8 cellular contexts compared by ENCODE assay signal in the genomic region with DNA sequence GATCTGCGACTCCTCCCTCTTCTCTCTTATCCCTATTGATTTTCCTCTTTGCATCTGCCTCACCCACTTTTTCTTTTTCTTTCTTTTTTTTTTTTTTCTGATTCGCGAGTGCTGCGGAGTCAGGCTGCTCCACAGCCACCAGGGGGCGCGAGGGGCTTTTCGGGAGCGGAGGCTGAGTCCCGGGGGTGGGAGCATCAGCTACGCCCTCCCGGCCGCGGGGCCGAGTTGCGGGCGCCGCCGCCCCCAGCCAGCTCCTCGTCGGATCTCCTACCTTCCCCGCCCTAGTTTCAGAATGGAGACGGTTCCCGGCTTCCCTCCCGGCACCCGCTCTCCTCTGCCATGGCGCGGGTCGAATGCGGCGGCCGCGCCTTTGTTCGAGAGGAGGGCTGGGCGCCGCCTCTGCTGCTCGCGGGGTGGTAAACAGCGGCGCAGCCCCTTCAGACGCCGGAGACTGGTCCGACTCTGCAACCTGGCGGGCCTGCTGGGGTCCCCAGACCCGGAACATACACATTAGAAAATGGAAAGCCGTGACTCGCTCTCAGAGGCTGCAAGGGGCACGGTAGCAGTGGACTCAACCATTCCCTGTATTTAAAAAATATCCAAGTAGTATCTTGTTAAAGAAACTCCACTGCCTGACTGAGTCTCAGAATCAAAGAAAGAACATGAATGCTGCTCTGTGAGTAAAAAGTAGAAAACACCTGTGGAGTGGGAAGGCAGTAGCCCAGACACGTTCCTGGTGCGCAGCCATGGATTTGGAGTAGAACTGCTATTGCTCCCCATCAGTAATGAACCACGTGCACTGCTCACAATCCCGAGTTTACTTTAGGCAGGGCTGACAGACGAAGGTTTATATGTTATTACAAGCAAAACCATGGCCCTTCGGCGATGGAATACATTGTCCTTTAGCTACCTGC. TPM values are rescaled to one million over a fixed set of nuclear protein-coding genes. Genes with fewer than 3 reads are reported as not detected.
A peak's percentile ranks its signal among the peaks of the same experiment; 100 is the strongest.
DNase-seq lines count a peak whose midpoint lies in the region; ATAC-seq and TF ChIP-seq lines count a peak whose summit lies in the region.

No MANE protein-coding gene starts in this region.

- H3K27ac ChIP-seq in right atrium auricular region = peak overlapping the region; percentile 77 to 89
- peak overlapping the region; percentile 79 for H3K27ac ChIP-seq in psoas muscle
- H3K27ac ChIP-seq in urinary bladder (ENCODE audit: low read depth) = peak overlapping the region; percentile 81

- no peaks in the 10 kb centered on the region for H3K27me3 ChIP-seq in right atrium auricular region
- H3K27me3 ChIP-seq in psoas muscle (ENCODE audit: insufficient read depth in 3 of 3, low read length in 2 of 3) = peaks cover 0 to 8% (median 0%) of the 10 kb centered on the region in 3 donors

- no peaks in the 10 kb centered on the region for H3K9me3 Mint-ChIP-seq in T-cell

- H3K9me3 ChIP-seq in right atrium auricular region (no peaks in the 10 kb centered on the region), psoas muscle (no peaks in the 10 kb centered on the region)

- no peaks in the 10 kb centered on the region for H3K36me3 Mint-ChIP-seq in T-cell

- CTCF ChIA-PET in T-cell (lab: Charles Lee) = interaction anchor here (0.6 to 0.9 kb wide), 11 partner anchors 15 to 1648 kb away, joined by 3 to 5 read pairs (median 3); no protein-coding TSS in a partner anchor

- H3K4me1 ChIP-seq in right atrium auricular region (peaks cover 0 to 36% of the 10 kb centered on the region in 2 donors), psoas muscle (peaks cover 17% of the 10 kb centered on the region), urinary bladder (ENCODE audit: insufficient read depth) (no peaks in the 10 kb centered on the region)

- H3K27me3 Mint-ChIP-seq in T-cell = peaks cover 72 to 79% of the 10 kb centered on the region in 2 donors

- intact Hi-C loops in psoas muscle (cut with DNase I) = loop anchor here (1.0 to 5.0 kb wide), 4 partner anchors 55 to 123 kb away; no protein-coding TSS in a partner anchor

- peak; percentile 73 for TF ChIP-seq CTCF in GM12872 (IDR thresholded peaks at IDR 0.05; ENCODE audit: insufficient read depth, low read depth, low read length)
- peak; percentile 90 to 95 for TF ChIP-seq CTCF in right atrium auricular region (IDR thresholded peaks at IDR 0.05)
- peak; percentile 89 for TF ChIP-seq CTCF in psoas muscle (IDR thresholded peaks at IDR 0.05)

- peak; percentile 89 for ATAC-seq in HG02642 (IDR thresholded peaks at IDR 0.05; ENCODE audit: poor library complexity, unreplicated experiment)
- peak; percentile 64 to 77 (median 71) for ATAC-seq in T-cell (replicated peaks in 1 of 4)
- ATAC-seq in psoas muscle = peak; percentile 86 to 90 (median 88)

- POLR2A ChIA-PET in T-cell (lab: Charles Lee) = interaction anchor here in 1 of 2 donors (0.7 kb wide), 1 partner anchor 26 kb away, joined by 6 read pairs; no protein-coding TSS in a partner anchor

- H3K27ac Mint-ChIP-seq in T-cell = peak overlapping the region in 1 of 2 donors; percentile 66

- WGBS in psoas muscle, 3 donors = 2 to 3% (median 2%) methylated on average over 48 to 54 of the region's 54 CpGs
- 1% methylated on average over 54 of the region's 54 CpGs for WGBS in urinary bladder

- DNase-seq in NCI-H1092 treated with DMSO at 0.1 percent for 48 hours (lab: John Stamatoyannopoulos, UW) = peak; percentile 89
- DNase-seq in T-cell = peak; percentile 8 to 66 (median 50)
- peak in 53 of 56 donors; percentile 15 to 86 (median 61) for DNase-seq in amygdala (lab: John Stamatoyannopoulos, UW)
- DNase-seq in right atrium auricular region (ENCODE audit: low spot score) = peak; percentile 82
- peak; percentile 92 to 94 for DNase-seq in psoas muscle

- peaks cover 14 to 15% (median 15%) of the 10 kb centered on the region in 3 donors for H3K4me1 Mint-ChIP-seq in T-cell

- H3K36me3 ChIP-seq in right atrium auricular region (no peaks in the 10 kb centered on the region), psoas muscle (ENCODE audit: insufficient read depth in 1 of 2, low read depth in 1 of 2) (no peaks in the 10 kb centered on the region), urinary bladder (ENCODE audit: insufficient read depth) (no peaks in the 10 kb centered on the region)

- peak overlapping the region; percentile 71 to 72 for H3K4me3 ChIP-seq in right atrium auricular region
- H3K4me3 ChIP-seq in psoas muscle = peak overlapping the region; percentile 77
- peak overlapping the region; percentile 87 for H3K4me3 ChIP-seq in urinary bladder (ENCODE audit: low read depth, low read length)

- peak overlapping the region; percentile 82 to 88 (median 86) for H3K4me3 Mint-ChIP-seq in T-cell

RNA-seq across cellular contexts. Expression of gene DPYSL3, which starts 55.7 kb away (rescaled TPM):
- total RNA-seq in T-cell = under 1 TPM; 0.09 to 0.68 (median 0.54) TPM
- 10 to 100 TPM; 45.3 to 56.2 TPM for total RNA-seq in right atrium auricular region
- 10 to 100 TPM; 18.0 to 58.5 (median 38.4) TPM for total RNA-seq in psoas muscle
- polyA plus RNA-seq in psoas muscle = 10 to 100 TPM in 2 of 3 donors, 1 to 10 TPM in 1; 8.8 to 15.0 (median 13.5) TPM
- total RNA-seq in urinary bladder = 254 TPM
- 287 TPM for polyA plus RNA-seq in urinary bladder

Comparison
In these comparisons a context has a peak if more than half of its experiments do, and no peak if none do; other contexts are left out.
1. Peak in every context shown above with its lines: DNase-seq, ATAC-seq, H3K4me3 ChIP-seq and H3K27ac ChIP-seq.
2. RNA of gene DPYSL3, which starts 55.7 kb away (total RNA-seq): 254 TPM in urinary bladder (single experiment), 45.3 to 56.2 TPM in right atrium auricular region and 18.0 to 58.5 TPM in psoas muscle; 0.09 to 0.68 TPM in T-cell; every median in the first group is over 10 times any median in the second.